8 cellular contexts compared by ENCODE assay signal in the genomic region with DNA sequence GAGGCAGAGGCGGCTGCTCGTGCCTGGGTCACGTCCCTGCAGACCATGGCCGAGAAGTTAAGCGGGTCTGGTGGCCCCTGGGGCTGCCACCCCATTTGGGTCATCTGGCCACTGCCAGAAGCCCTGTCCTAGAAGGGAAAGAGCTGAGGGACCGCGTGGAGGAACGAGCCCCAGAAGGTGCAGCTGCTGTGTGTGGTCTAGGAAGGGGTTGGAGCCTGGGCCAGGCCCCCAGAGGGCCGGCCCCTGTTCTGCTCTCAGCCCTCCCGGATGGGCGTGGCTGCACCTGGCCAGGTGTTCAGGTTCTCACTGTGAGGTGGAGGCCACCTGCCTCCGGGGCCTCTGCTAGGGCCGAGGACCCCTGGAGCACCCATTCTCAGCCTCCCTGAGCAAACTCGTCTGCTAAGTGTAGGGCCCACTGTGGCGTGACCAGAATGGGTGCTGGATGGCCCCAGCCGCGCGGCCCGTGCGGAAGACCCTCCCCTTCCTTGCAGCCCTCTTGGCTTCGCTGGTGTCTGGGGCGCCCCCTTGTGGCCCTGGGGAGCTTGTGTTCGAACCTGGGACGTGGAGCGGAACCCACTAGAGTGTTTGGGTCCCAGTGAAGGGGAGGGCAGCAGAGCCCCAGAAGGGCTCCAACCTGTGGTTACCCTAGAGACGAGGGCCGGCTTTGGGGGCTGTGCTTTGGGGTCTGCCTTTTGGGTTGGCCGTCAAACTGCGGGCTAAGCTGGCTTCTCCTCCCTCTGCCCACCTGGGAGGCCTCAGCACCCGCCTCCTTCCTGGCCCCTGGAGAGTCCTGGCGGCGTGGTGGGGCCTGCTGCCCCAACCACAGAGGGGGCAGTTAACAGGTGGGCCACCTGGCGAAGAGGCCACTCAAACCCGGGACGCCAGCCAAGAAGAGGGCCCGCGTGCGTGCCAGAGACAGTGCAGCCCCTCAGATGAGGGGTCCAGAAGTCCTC. TPM values are rescaled to one million over a fixed set of nuclear protein-coding genes. Genes with fewer than 3 reads are reported as not detected.
DNase-seq lines count a peak whose midpoint lies in the region; ATAC-seq, FAIRE-seq and TF ChIP-seq lines count a peak whose summit lies in the region.

No MANE protein-coding gene starts in this region.

- H3K18ac ChIP-seq in H1 (ENCODE audit: extremely low read depth, low read length): peak overlapping the region; percentile 95

- H3K79me1 ChIP-seq in H1 (ENCODE audit: low read depth, low read length): peaks cover 17% of the 10 kb centered on the region

- H3K27ac Mint-ChIP-seq in CD14-positive monocyte: no peak overlapping the region
- no peak overlapping the region for H3K27ac Mint-ChIP-seq in activated CD4-positive, alpha-beta memory T cell treated with anti-CD3 and anti-CD28 coated beads, Interleukin-2, amount 10 ng/mL, durations not matched to agents 7 days and 5 days

- H3K4me1 ChIP-seq in H1 (replicated peaks in 1 of 4; ENCODE audit: control insufficient read depth in 3 of 4, insufficient read depth in 4 of 4, low read length in 3 of 4): peaks cover 0 to 10% (median 6%) of the 10 kb centered on the region in 4 experiments; a peak in 5 of 7 replicates
- H3K4me1 ChIP-seq in mucosa of stomach (ENCODE audit: control insufficient read depth, insufficient read depth, low read length): peaks cover 27% of the 10 kb centered on the region

- TF ChIP-seq RAD21 in H1 (IDR thresholded peaks at IDR 0.05 in 1 of 2, conservative IDR thresholded peaks at IDR 0.05 in 1 of 2; ENCODE audit: low read depth in 2 of 2, low read length in 2 of 2): peak; percentile 34 to 53; a peak in 3 of 4 replicates

- peaks cover 11 to 38% of the 10 kb centered on the region in 2 experiments for H3K79me2 ChIP-seq in H1 (ENCODE audit: control insufficient read depth in 1 of 2, insufficient read depth in 2 of 2, low read length in 2 of 2)

- H3K4ac ChIP-seq in H1 (replicated peaks; ENCODE audit: insufficient read length, low read depth, low read length): peak overlapping the region; percentile 78

- H2AK5ac ChIP-seq in H1 (ENCODE audit: low read depth, low read length): no peak overlapping the region

- ATAC-seq in HG03095 (IDR thresholded peaks at IDR 0.05; ENCODE audit: unreplicated experiment) (peak; percentile 51), HG03571 (IDR thresholded peaks at IDR 0.05; ENCODE audit: unreplicated experiment) (no peak)

- H3K14ac ChIP-seq in H1 (ENCODE audit: insufficient read length): no peak overlapping the region

- DNase-seq in CD14-positive monocyte (ENCODE audit: low spot score) (no peak), NCI-H774 (lab: John Stamatoyannopoulos, UW) (peak; percentile 37), H1 (ENCODE audit: low read depth in 1 of 2, low spot score in 2 of 2) (peak; percentile 60 to 96)
- peak; percentile 71 for DNase-seq in activated CD4-positive, alpha-beta memory T cell treated with anti-CD3 and anti-CD28 coated beads, Interleukin-2, amount 10 ng/mL, durations not matched to agents 7 days and 5 days
- peak; percentile 57 to 67 for DNase-seq in stimulated activated CD8-positive, alpha-beta memory T cell treated with anti-CD3 and anti-CD28 coated beads, Interleukin-7, amount 100 ng/mL, for 48 hours (ENCODE audit: extremely low read depth in 1 of 2, low read depth in 1 of 2)

- POLR2A ChIA-PET in activated CD4-positive, alpha-beta memory T cell treated with anti-CD3 and anti-CD28 coated beads, Interleukin-2, amount 10 ng/mL, durations not matched to agents 7 days and 5 days (lab: Charles Lee): no interaction called here
- POLR2A ChIA-PET in H1 (lab: Charles Lee; ENCODE audit: partially characterized antibody): interaction anchor here (0.6 to 2.6 kb wide), 21 partner anchors 8 to 361 kb away, joined by 3 to 9 read pairs (median 3); a partner anchor contains a TSS

- no peak overlapping the region for H2BK15ac ChIP-seq in H1 (ENCODE audit: low read length)

- no peaks in the 10 kb centered on the region for H3K9me3 ChIP-seq in H1 (ENCODE audit: insufficient read depth in 2 of 2, low read depth in 1 of 2, low read length in 1 of 2)
- no peaks in the 10 kb centered on the region for H3K9me3 ChIP-seq in mucosa of stomach (ENCODE audit: control insufficient read depth, low read length)

- peak; percentile 86 for TF ChIP-seq CTCF in CD14-positive monocyte (IDR thresholded peaks at IDR 0.05)
- TF ChIP-seq CTCF in H1 (IDR thresholded peaks at IDR 0.05; ENCODE audit: control extremely low read depth in 1 of 3, insufficient read depth in 1 of 3, low read depth in 1 of 3, low read length in 3 of 3): peak in 2 of 3 experiments; percentile 88 to 91; a peak in 3 of 4 replicates

- H3K4me3 ChIP-seq in H1 (ENCODE audit: extremely low read depth in 1 of 4, insufficient read depth in 2 of 4, low read depth in 3 of 4, low read length in 4 of 4) (peak overlapping the region; percentile 79 to 94 (median 90)), mucosa of stomach (ENCODE audit: low read length) (peak overlapping the region; percentile 9)

- H2BK20ac ChIP-seq in H1 (ENCODE audit: low read length): no peak overlapping the region

- peaks cover 5% of the 10 kb centered on the region; the same call in 1 of the 2 replicates for H3K23me2 ChIP-seq in H1 (ENCODE audit: low read depth, low read length)

- TF ChIP-seq POLR2A in H1 (IDR thresholded peaks at IDR 0.05; ENCODE audit: control extremely low read depth in 1 of 2, low read depth in 2 of 2, low read length in 2 of 2): peak in 1 of 2 experiments; percentile 63; a peak in 2 of 3 replicates

- peak overlapping the region; percentile 98 for H4K91ac ChIP-seq in H1 (replicated peaks; ENCODE audit: insufficient read length, low read length)

- H3K56ac ChIP-seq in H1 (replicated peaks; ENCODE audit: insufficient read length, low read depth, low read length): peak overlapping the region; percentile 40

- FAIRE-seq in H1 (lab: Jason Lieb, UNC): no peak

- peak overlapping the region; percentile 74; the same call in 1 of the 2 replicates for H3K27ac ChIP-seq in H1 (ENCODE audit: low read depth, low read length)

- peak overlapping the region; percentile 84; the same call in 1 of the 2 replicates for H2BK5ac ChIP-seq in H1 (ENCODE audit: low read depth, low read length)

- 23% methylated on average over 35 of the region's 38 CpGs; no CpG with 5 or more reads in 1 of the 2 experiments for WGBS in H1 (ENCODE audit: extremely low coverage in 1 of 2, insufficient coverage in 1 of 2, insufficient read length in 1 of 2, insufficient replicate concordance in 2 of 2, low coverage in 1 of 2, low lambda C conversion rate in 2 of 2, missing lambda C conversion rate in 1 of 2), 2 experiments

- peak overlapping the region; percentile 44; the same call in 1 of the 2 replicates for H2BK12ac ChIP-seq in H1 (ENCODE audit: low read depth, low read length)

- H3K4me2 ChIP-seq in H1 (ENCODE audit: insufficient read depth in 1 of 2, low read depth in 2 of 2, low read length in 2 of 2): peak overlapping the region; percentile 32 to 76

- H3K9ac ChIP-seq in H1 (replicated peaks in 1 of 4; ENCODE audit: extremely low read depth in 1 of 4, low read depth in 3 of 4, low read length in 3 of 4): peak overlapping the region; percentile 42 to 83 (median 70); a peak in 6 of 7 replicates
- H3K9ac ChIP-seq in mucosa of stomach (ENCODE audit: low read length): no peak overlapping the region

- H3K36me3 Mint-ChIP-seq in CD14-positive monocyte: peaks cover 15 to 22% of the 10 kb centered on the region in 2 donors
- no peaks in the 10 kb centered on the region for H3K36me3 Mint-ChIP-seq in activated CD4-positive, alpha-beta memory T cell treated with anti-CD3 and anti-CD28 coated beads, Interleukin-2, amount 10 ng/mL, durations not matched to agents 7 days and 5 days (ENCODE audit: low read depth)

- no peak overlapping the region for H2BK120ac ChIP-seq in H1 (replicated peaks; ENCODE audit: low read depth, low read length)

- H3K9me3 Mint-ChIP-seq in CD14-positive monocyte: peaks cover 0 to 12% (median 0%) of the 10 kb centered on the region in 7 donors
- H3K9me3 Mint-ChIP-seq in activated CD4-positive, alpha-beta memory T cell treated with anti-CD3 and anti-CD28 coated beads, Interleukin-2, amount 10 ng/mL, durations not matched to agents 7 days and 5 days: no peaks in the 10 kb centered on the region

- CTCF ChIA-PET in activated CD4-positive, alpha-beta memory T cell treated with anti-CD3 and anti-CD28 coated beads, Interleukin-2, amount 10 ng/mL, durations not matched to agents 7 days and 5 days (lab: Charles Lee): interaction anchor here (0.6 to 1.9 kb wide), 7 partner anchors 40 to 407 kb away, joined by 3 to 18 read pairs (median 3); no protein-coding TSS in a partner anchor
- CTCF ChIA-PET in H1 (lab: Charles Lee; ENCODE audit: partially characterized antibody): interaction anchor here (0.6 to 3.4 kb wide), 53 partner anchors 8 to 407 kb away, joined by 3 to 18 read pairs (median 4); no protein-coding TSS in a partner anchor

- peak overlapping the region; percentile 83 for H4K8ac ChIP-seq in H1 (ENCODE audit: extremely low read depth, insufficient read depth, low read length)

- no peak overlapping the region for H2AFZ ChIP-seq in H1 (ENCODE audit: low read length)

- intact Hi-C loops in CD14-positive monocyte (cut with micrococcal nuclease): no loop called here

- H4K5ac ChIP-seq in H1 (ENCODE audit: insufficient read length, low read depth, low read length): peak overlapping the region; percentile 64

- peaks cover 0 to 6% (median 5%) of the 10 kb centered on the region in 4 experiments; a peak in 3 of 8 replicates for H3K36me3 ChIP-seq in H1 (ENCODE audit: control insufficient read depth in 2 of 4, insufficient read depth in 4 of 4, low read length in 3 of 4)
- no peaks in the 10 kb centered on the region for H3K36me3 ChIP-seq in mucosa of stomach (ENCODE audit: control insufficient read depth, insufficient read depth, low read length)

- peaks cover 24 to 40% (median 33%) of the 10 kb centered on the region in 3 donors for H3K27me3 Mint-ChIP-seq in CD14-positive monocyte (ENCODE audit: low read depth in 3 of 3)
- peaks cover 13% of the 10 kb centered on the region for H3K27me3 Mint-ChIP-seq in activated CD4-positive, alpha-beta memory T cell treated with anti-CD3 and anti-CD28 coated beads, Interleukin-2, amount 10 ng/mL, durations not matched to agents 7 days and 5 days

- no peak for TF ChIP-seq EP300 in H1 (IDR thresholded peaks at IDR 0.05; ENCODE audit: borderline replicate concordance in 1 of 2, low read depth in 2 of 2, low read length in 2 of 2)

- H4K20me1 ChIP-seq in H1 (replicated peaks in 1 of 2; ENCODE audit: control insufficient read depth in 1 of 2, insufficient read depth in 2 of 2, low read length in 2 of 2): peaks cover 32 to 35% of the 10 kb centered on the region in 2 experiments

- peak overlapping the region; percentile 58 to 62 for H3K4me3 Mint-ChIP-seq in CD14-positive monocyte
- peak overlapping the region; percentile 52 for H3K4me3 Mint-ChIP-seq in activated CD4-positive, alpha-beta memory T cell treated with anti-CD3 and anti-CD28 coated beads, Interleukin-2, amount 10 ng/mL, durations not matched to agents 7 days and 5 days

- no peak overlapping the region for H3K23ac ChIP-seq in H1 (ENCODE audit: insufficient read length)

- peaks cover 8 to 37% (median 30%) of the 10 kb centered on the region in 4 experiments for H3K27me3 ChIP-seq in H1 (replicated peaks in 1 of 4; ENCODE audit: control insufficient read depth in 3 of 4, extremely low read depth in 1 of 4, insufficient read depth in 3 of 4, low read length in 3 of 4)
- H3K27me3 ChIP-seq in mucosa of stomach (ENCODE audit: control insufficient read depth, insufficient read depth, low read length): no peaks in the 10 kb centered on the region

- peaks cover 24% of the 10 kb centered on the region for H3K4me1 Mint-ChIP-seq in CD14-positive monocyte
- H3K4me1 Mint-ChIP-seq in activated CD4-positive, alpha-beta memory T cell treated with anti-CD3 and anti-CD28 coated beads, Interleukin-2, amount 10 ng/mL, durations not matched to agents 7 days and 5 days: peaks cover 10% of the 10 kb centered on the region

RNA-seq across cellular contexts. Expression of a gene that starts 49.3 kb away (rescaled TPM):
- polyA plus RNA-seq in CD14-positive monocyte (not detected), H1 (2011; rRNA removed) (0.42 TPM in 1 of 2 replicates, not detected in the other)
- total RNA-seq in activated CD4-positive, alpha-beta memory T cell treated with anti-CD3 and anti-CD28 coated beads, Interleukin-2, amount 10 ng/mL, durations not matched to agents 7 days and 5 days: not detected
- not detected in 2 replicates for total RNA-seq in H1 (2021; fragmentation: NEBNext Ultra II Directional; extraction: Animal tissue kit (Norgen Biotek cat#: 25700))
- 0.18 TPM for polyA plus RNA-seq in H1 (2011; cell fraction: cytosol; rRNA removed)
- polyA plus RNA-seq in H1 (2011; cell fraction: nucleus; rRNA removed): 1.6 TPM
- not detected in 4 replicates for polyA plus RNA-seq in H1 (2012, experiment 1 of 2)
- polyA plus RNA-seq in H1 (2012, experiment 2 of 2): not detected
- polyA plus RNA-seq in H1 (2013, experiment 1 of 2): not detected
- 0.09 TPM for polyA plus RNA-seq in H1 (2013, experiment 2 of 2)
- not detected in 2 replicates for polyA minus RNA-seq in H1 (2011; rRNA and poly(A)+ RNA removed)
- polyA minus RNA-seq in H1 (2011; cell fraction: cytosol; rRNA and poly(A)+ RNA removed): not detected
- polyA minus RNA-seq in H1 (2011; cell fraction: nucleus; rRNA and poly(A)+ RNA removed): not detected

RNA-seq across cellular contexts. Expression of a gene that starts 57.5 kb away (rescaled TPM):
- polyA plus RNA-seq in CD14-positive monocyte (not detected), H1 (2011; rRNA removed) (2.2 and 6.3 TPM in 2 replicates)
- not detected for total RNA-seq in activated CD4-positive, alpha-beta memory T cell treated with anti-CD3 and anti-CD28 coated beads, Interleukin-2, amount 10 ng/mL, durations not matched to agents 7 days and 5 days
- 0.84 and 1.5 TPM in 2 replicates for total RNA-seq in H1 (2021; fragmentation: NEBNext Ultra II Directional; extraction: Animal tissue kit (Norgen Biotek cat#: 25700))
- polyA plus RNA-seq in H1 (2011; cell fraction: cytosol; rRNA removed): 4.0 TPM
- 40.4 TPM for polyA plus RNA-seq in H1 (2011; cell fraction: nucleus; rRNA removed)
- 2.0 to 3.0 TPM (median 2.5 TPM) in 4 replicates for polyA plus RNA-seq in H1 (2012, experiment 1 of 2)
- 1.5 TPM for polyA plus RNA-seq in H1 (2012, experiment 2 of 2)
- polyA plus RNA-seq in H1 (2013, experiment 1 of 2): 1.9 TPM
- polyA plus RNA-seq in H1 (2013, experiment 2 of 2): 1.7 TPM
- 0.50 and 0.54 TPM in 2 replicates for polyA minus RNA-seq in H1 (2011; rRNA and poly(A)+ RNA removed)
- 0.59 TPM for polyA minus RNA-seq in H1 (2011; cell fraction: cytosol; rRNA and poly(A)+ RNA removed)
- polyA minus RNA-seq in H1 (2011; cell fraction: nucleus; rRNA and poly(A)+ RNA removed): 2.2 TPM
